In genomic region chr22:48795664-48796063, GRCh38 we compare ENCODE assay signal across 20 cellular contexts.
"Had no signal": no experiment of that assay in that cellular context is flagged by ENCODE, and none has a peak within 500 bp of the region (broad histone marks: within the 10 kb centered on the region; RNA-seq: fewer than 3 reads in every experiment).

No MANE protein-coding gene starts in this region.

- H3K27ac ChIP-seq: esophagus muscularis mucosa, hepatocyte, psoas muscle, right lobe of liver, stomach had no signal

- H3K9me3 Mint-ChIP-seq: activated T-cell treated with anti-CD3 and anti-CD28 coated beads, Interleukin-2, amount 50 U/mL, for 24 hours; stimulated activated effector memory CD8-positive, alpha-beta T cell treated with anti-CD3 and anti-CD28 coated beads, Interleukin-12 subunit alpha, Interleukin-12 subunit beta, amount 100 ng/mL, for 72 hours had no signal

- H3K4me1 ChIP-seq: esophagus muscularis mucosa, psoas muscle, right lobe of liver, stomach had no signal

- H3K27me3 Mint-ChIP-seq: activated CD4-positive, alpha-beta T cell treated with anti-CD3 and anti-CD28 coated beads, Interleukin-2, amount 10 ng/mL, durations not matched to agents 7 days and 5 days had no signal

- H3K4me1 Mint-ChIP-seq: activated CD4-positive, alpha-beta T cell treated with anti-CD3 and anti-CD28 coated beads, Interleukin-2, amount 10 ng/mL, durations not matched to agents 7 days and 5 days; stimulated activated effector memory CD8-positive, alpha-beta T cell treated with anti-CD3 and anti-CD28 coated beads, Interleukin-12 subunit alpha, Interleukin-12 subunit beta, amount 100 ng/mL, for 72 hours had no signal

- H3K4me3 Mint-ChIP-seq: activated CD4-positive, alpha-beta T cell treated with anti-CD3 and anti-CD28 coated beads, Interleukin-2, amount 10 ng/mL, durations not matched to agents 7 days and 5 days; activated CD8-positive, alpha-beta T cell treated with anti-CD3 and anti-CD28 coated beads, Interleukin-2, amount 10 ng/mL, durations not matched to agents 7 days and 5 days; activated T-cell treated with anti-CD3 and anti-CD28 coated beads, Interleukin-2, amount 50 U/mL, for 24 hours; mesothelial cell of epicardium; stimulated activated effector memory CD8-positive, alpha-beta T cell treated with anti-CD3 and anti-CD28 coated beads, Interleukin-12 subunit alpha, Interleukin-12 subunit beta, amount 100 ng/mL, for 72 hours had no signal

- H3K36me3 ChIP-seq: esophagus muscularis mucosa, right lobe of liver, stomach had no signal

- H3K27me3 ChIP-seq: hepatocyte, right lobe of liver had no signal

- H3K9me3 ChIP-seq: psoas muscle, right lobe of liver had no signal

- ATAC-seq: activated CD8-positive, alpha-beta T cell treated with anti-CD3 and anti-CD28 coated beads, Interleukin-2, amount 10 ng/mL, durations not matched to agents 7 days and 5 days; left colon; psoas muscle; right lobe of liver; stimulated activated effector memory CD8-positive, alpha-beta T cell treated with anti-CD3 and anti-CD28 coated beads, Interleukin-12 subunit alpha, Interleukin-12 subunit beta, amount 100 ng/mL, for 72 hours had no signal

- DNase-seq: activated CD4-positive, alpha-beta T cell treated with anti-CD3 and anti-CD28 coated beads, Interleukin-2, amount 10 ng/mL, durations not matched to agents 7 days and 5 days; activated CD8-positive, alpha-beta T cell treated with anti-CD3 and anti-CD28 coated beads, Interleukin-2, amount 10 ng/mL, durations not matched to agents 7 days and 5 days; activated naive CD4-positive, alpha-beta T cell treated with anti-CD3 and anti-CD28 coated beads, Interleukin-2, amount 50 U/mL, for 16 hours; activated T-cell treated with anti-CD3 and anti-CD28 coated beads, Interleukin-2, amount 50 U/mL, for 24 hours; aorta; cerebellar nuclear complex; effector CD8-positive, alpha-beta T cell; left colon; occipital lobe; psoas muscle; right lobe of liver; stimulated activated CD4-positive, alpha-beta T cell treated with anti-CD3 and anti-CD28 coated beads, Interleukin-4, amount 100 ng/mL, for 24 hours; stomach; T-helper 1 cell; T-helper 9 cell; trophoblast cell had no signal

- H3K27ac Mint-ChIP-seq: activated CD4-positive, alpha-beta T cell treated with anti-CD3 and anti-CD28 coated beads, Interleukin-2, amount 10 ng/mL, durations not matched to agents 7 days and 5 days; activated CD8-positive, alpha-beta T cell treated with anti-CD3 and anti-CD28 coated beads, Interleukin-2, amount 10 ng/mL, durations not matched to agents 7 days and 5 days; activated T-cell treated with anti-CD3 and anti-CD28 coated beads, Interleukin-2, amount 50 U/mL, for 24 hours; mesothelial cell of epicardium; stimulated activated effector memory CD8-positive, alpha-beta T cell treated with anti-CD3 and anti-CD28 coated beads, Interleukin-12 subunit alpha, Interleukin-12 subunit beta, amount 100 ng/mL, for 72 hours had no signal

- H3K4me3 ChIP-seq: esophagus muscularis mucosa, hepatocyte, psoas muscle, right lobe of liver, stomach had no signal

- H3K36me3 Mint-ChIP-seq: mesothelial cell of epicardium; stimulated activated effector memory CD8-positive, alpha-beta T cell treated with anti-CD3 and anti-CD28 coated beads, Interleukin-12 subunit alpha, Interleukin-12 subunit beta, amount 100 ng/mL, for 72 hours had no signal
